22 cellular contexts compared by ENCODE assay signal in the genomic region with DNA sequence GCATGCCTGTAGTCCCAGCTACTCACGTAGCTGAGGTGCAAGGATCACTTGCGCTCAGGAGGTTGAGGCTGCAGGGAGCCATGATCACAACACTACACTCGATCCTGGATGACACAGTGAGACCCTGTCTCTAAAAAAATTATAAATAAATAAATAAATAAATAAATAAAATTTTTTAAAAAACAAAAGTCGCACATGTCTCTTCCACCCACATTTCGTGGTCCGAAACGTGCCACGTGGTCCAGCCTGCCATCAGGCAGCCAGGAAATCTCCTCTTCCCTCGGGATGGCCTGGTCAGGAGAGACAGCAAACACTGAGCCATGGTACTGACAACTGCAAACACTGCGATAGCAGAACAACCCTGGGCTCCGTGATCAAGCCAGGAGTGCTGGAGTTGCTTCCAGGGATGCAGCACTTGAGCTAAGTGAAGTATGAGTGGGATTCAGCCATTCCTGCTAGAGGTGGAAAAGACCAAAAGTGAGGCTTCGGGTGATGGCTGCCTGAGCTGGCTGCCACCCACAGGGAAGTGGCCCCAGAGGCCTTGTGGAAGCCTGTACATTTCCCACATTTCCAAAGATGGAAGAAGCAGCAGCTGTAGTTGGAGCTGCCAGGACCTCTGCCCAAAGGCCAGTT.
DNase-seq lines count a peak whose midpoint lies in the region; ATAC-seq and TF ChIP-seq lines count a peak whose summit lies in the region.
"Had no signal": no experiment of that assay in that cellular context is flagged by ENCODE, and none has a peak within 500 bp of the region (broad histone marks: within the 10 kb centered on the region; RNA-seq: fewer than 3 reads in every experiment).

No MANE protein-coding gene starts in this region.

- H3K9me3 Mint-ChIP-seq in osteocyte (ENCODE audit: unreplicated experiment): peaks cover 4% of the 10 kb centered on the region

- H3K27ac Mint-ChIP-seq in osteocyte (ENCODE audit: unreplicated experiment): no peak overlapping the region
- H3K27ac Mint-ChIP-seq: CD4-positive, alpha-beta memory T cell; IgD-negative memory B cell had no signal

- H3K4me3 ChIP-seq in body of pancreas: no peak overlapping the region
- H3K4me3 ChIP-seq: A549 had no signal

- no peak overlapping the region for H3K4me3 Mint-ChIP-seq in osteocyte (ENCODE audit: unreplicated experiment)
- H3K4me3 Mint-ChIP-seq: CD4-positive, alpha-beta memory T cell; IgD-negative memory B cell had no signal

- no peak overlapping the region for H3K27ac ChIP-seq in body of pancreas
- H3K27ac ChIP-seq: A549 had no signal

- H3K9me3 ChIP-seq in body of pancreas: no peaks in the 10 kb centered on the region
- H3K9me3 ChIP-seq: A549, BE2C, Caco-2 had no signal

- 79 to 81% methylated on average over 12 of the region's 12 CpGs for WGBS in body of pancreas, 2 donors

- H3K4me1 Mint-ChIP-seq in osteocyte (ENCODE audit: unreplicated experiment): no peaks in the 10 kb centered on the region
- H3K4me1 Mint-ChIP-seq: CD4-positive, alpha-beta memory T cell had no signal

- no peaks in the 10 kb centered on the region for H3K36me3 Mint-ChIP-seq in osteocyte (ENCODE audit: unreplicated experiment)
- H3K36me3 Mint-ChIP-seq: CD4-positive, alpha-beta memory T cell had no signal

- intact Hi-C loops in cardiac septum (cut with DNase I): no loop called here
- intact Hi-C loops in Right ventricle myocardium inferior (cut with DNase I): no loop called here
- intact Hi-C loops in body of pancreas (cut with DNase I): no loop called here

- DNase-seq in cardiac septum (ENCODE audit: low spot score): peak; percentile 39
- DNase-seq in Right ventricle myocardium inferior (ENCODE audit: missing footprints): no peak
- peak; percentile 12 for DNase-seq in ecto neural progenitor cell (ENCODE audit: low spot score)
- peak; percentile 78 for DNase-seq in osteocyte (ENCODE audit: extremely low spot score, unreplicated experiment)
- no peak for DNase-seq in body of pancreas
- DNase-seq: BE2C; Caco-2; CD4-positive, alpha-beta memory T cell; DMS153; MV-4-11; NCI-H1105 treated with DMSO at 0.1 percent for 48 hours; NCI-H1694; NCI-H2081; NCI-H2171; NCI-H345; NCI-H524; NCI-H82 had no signal

- peaks cover 36% of the 10 kb centered on the region for H3K27me3 Mint-ChIP-seq in osteocyte (ENCODE audit: unreplicated experiment)

- TF ChIP-seq CTCF in osteocyte (IDR thresholded peaks at IDR 0.05) (no peak), body of pancreas (IDR thresholded peaks at IDR 0.05) (no peak)

- H3K36me3 ChIP-seq in body of pancreas (replicated peaks in 1 of 2; ENCODE audit: insufficient read depth in 1 of 2, low read depth in 2 of 2): no peaks in the 10 kb centered on the region
- H3K36me3 ChIP-seq: BE2C had no signal

- H3K4me1 ChIP-seq in body of pancreas: no peaks in the 10 kb centered on the region
- H3K4me1 ChIP-seq: A549, BE2C, Caco-2 had no signal

- H3K27me3 ChIP-seq in body of pancreas: no peaks in the 10 kb centered on the region
- H3K27me3 ChIP-seq: BE2C had no signal

- TF ChIP-seq POLR2A in body of pancreas (IDR thresholded peaks at IDR 0.05): no peak

- ATAC-seq in Right ventricle myocardium inferior: no peak
- no peak for ATAC-seq in HG03097 (IDR thresholded peaks at IDR 0.05; ENCODE audit: low FRiP score, unreplicated experiment)
- ATAC-seq in body of pancreas: no peak
- ATAC-seq in HG02970 (IDR thresholded peaks at IDR 0.05; ENCODE audit: low FRiP score, unreplicated experiment): no peak
- ATAC-seq: A549, Panc1 had no signal

Comparison
In these comparisons a context has a peak if more than half of its experiments do, and no peak if none do; other contexts are left out.
1. DNase-seq: peak in cardiac septum (single experiment), ecto neural progenitor cell (single experiment) and osteocyte (single experiment); none in Right ventricle myocardium inferior (single experiment) and body of pancreas (0 of 4).